Comparison of ENCODE assay signal across 11 cellular contexts in the genomic region with DNA sequence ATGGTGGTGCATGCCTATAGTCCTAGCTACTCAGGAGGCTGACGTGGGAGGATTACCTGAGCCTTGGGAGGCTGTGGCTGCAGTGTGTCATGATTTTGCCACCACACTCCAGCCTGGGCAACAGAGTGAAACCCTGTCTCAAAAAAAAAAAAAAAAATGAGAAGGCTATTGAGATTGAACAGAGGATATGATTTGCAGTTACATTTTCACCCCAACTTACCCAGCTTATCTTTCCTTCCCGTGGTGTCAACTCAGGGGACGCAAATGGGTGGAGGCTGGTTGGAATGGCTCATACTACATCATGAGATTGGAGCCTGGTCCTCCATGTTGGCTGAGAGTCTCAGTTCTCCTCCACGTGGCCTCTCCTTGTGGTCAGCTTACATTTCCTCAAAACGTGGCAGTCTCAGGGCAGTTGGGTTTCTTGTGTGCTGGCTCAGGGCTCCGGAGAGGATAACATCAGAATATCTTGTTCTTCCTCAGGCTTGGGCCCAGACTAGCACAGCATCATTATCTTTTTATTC. TPM values are rescaled to one million over a fixed set of nuclear protein-coding genes. Genes with fewer than 3 reads are reported as not detected.
DNase-seq lines count a peak whose midpoint lies in the region; TF ChIP-seq lines count a peak whose summit lies in the region.
"Had no signal": no experiment of that assay in that cellular context is flagged by ENCODE, and none has a peak within 500 bp of the region (broad histone marks: within the 10 kb centered on the region; RNA-seq: fewer than 3 reads in every experiment).

No MANE protein-coding gene starts in this region.

- no peaks in the 10 kb centered on the region for H3K27me3 Mint-ChIP-seq in activated CD4-positive, alpha-beta T cell treated with anti-CD3 and anti-CD28 coated beads, Interleukin-2, amount 10 ng/mL, durations not matched to agents 24 days and 14 days

- H3K4me3 ChIP-seq in ascending aorta (no peak overlapping the region), lower leg skin (ENCODE audit: low read depth, poor library complexity, severe bottlenecking) (no peak overlapping the region), tibial artery (no peak overlapping the region), suprapubic skin (no peak overlapping the region)
- H3K4me3 ChIP-seq: coronary artery had no signal

- TF ChIP-seq POLR2A in lower leg skin (IDR thresholded peaks at IDR 0.05) (no peak), suprapubic skin (IDR thresholded peaks at IDR 0.05) (no peak)

- H3K27ac Mint-ChIP-seq in activated CD4-positive, alpha-beta T cell treated with anti-CD3 and anti-CD28 coated beads, Interleukin-2, amount 10 ng/mL, durations not matched to agents 24 days and 14 days: peak overlapping the region; percentile 84

- peaks cover 79% of the 10 kb centered on the region for H3K4me1 Mint-ChIP-seq in activated CD4-positive, alpha-beta T cell treated with anti-CD3 and anti-CD28 coated beads, Interleukin-2, amount 10 ng/mL, durations not matched to agents 24 days and 14 days

- peak overlapping the region; percentile 69 to 75 for H3K27ac ChIP-seq in ascending aorta
- H3K27ac ChIP-seq in tibial artery: peak overlapping the region; percentile 33 to 47
- H3K27ac ChIP-seq in suprapubic skin: no peak overlapping the region

- no peak for TF ChIP-seq EP300 in suprapubic skin (IDR thresholded peaks at IDR 0.05)

- H3K4me1 ChIP-seq in ascending aorta: peaks cover 2 to 10% of the 10 kb centered on the region in 2 donors
- peaks cover 0 to 17% (median 9%) of the 10 kb centered on the region in 4 donors for H3K4me1 ChIP-seq in tibial artery
- H3K4me1 ChIP-seq in suprapubic skin: peaks cover 13% of the 10 kb centered on the region

- TF ChIP-seq CTCF in ascending aorta (IDR thresholded peaks at IDR 0.05) (no peak), lower leg skin (IDR thresholded peaks at IDR 0.05) (no peak), tibial artery (IDR thresholded peaks at IDR 0.05) (no peak), suprapubic skin (IDR thresholded peaks at IDR 0.05) (no peak)

- H3K27me3 ChIP-seq in ascending aorta (no peaks in the 10 kb centered on the region), tibial artery (no peaks in the 10 kb centered on the region), suprapubic skin (no peaks in the 10 kb centered on the region)

- peak overlapping the region; percentile 24 for H3K4me3 Mint-ChIP-seq in activated CD4-positive, alpha-beta T cell treated with anti-CD3 and anti-CD28 coated beads, Interleukin-2, amount 10 ng/mL, durations not matched to agents 24 days and 14 days

- WGBS in lower leg skin, 2 donors: 61 to 72% methylated on average over 6 of the region's 6 CpGs
- 69% methylated on average over 6 of the region's 6 CpGs for WGBS in suprapubic skin

- H3K9me3 Mint-ChIP-seq in activated CD4-positive, alpha-beta T cell treated with anti-CD3 and anti-CD28 coated beads, Interleukin-2, amount 10 ng/mL, durations not matched to agents 24 days and 14 days: peaks cover 9% of the 10 kb centered on the region

- H3K36me3 ChIP-seq in ascending aorta (no peaks in the 10 kb centered on the region), tibial artery (no peaks in the 10 kb centered on the region), suprapubic skin (no peaks in the 10 kb centered on the region)

- intact Hi-C loops in activated CD4-positive, alpha-beta T cell treated with anti-CD3 and anti-CD28 coated beads, Interleukin-2, amount 10 ng/mL, durations not matched to agents 24 days and 14 days (cut with micrococcal nuclease): no loop called here
- intact Hi-C loops in ascending aorta (cut with DNase I) (no loop called here), lower leg skin (cut with DNase I; ENCODE audit: low total_unique reads) (no loop called here), tibial artery (cut with DNase I; ENCODE audit: low total_unique reads) (no loop called here)

- no peaks in the 10 kb centered on the region for H3K9me3 ChIP-seq in ascending aorta
- no peaks in the 10 kb centered on the region for H3K9me3 ChIP-seq in tibial artery
- H3K9me3 ChIP-seq in suprapubic skin: no peaks in the 10 kb centered on the region

- H3K36me3 Mint-ChIP-seq in activated CD4-positive, alpha-beta T cell treated with anti-CD3 and anti-CD28 coated beads, Interleukin-2, amount 10 ng/mL, durations not matched to agents 24 days and 14 days (ENCODE audit: low read depth): peaks cover 31% of the 10 kb centered on the region

- DNase-seq in activated CD4-positive, alpha-beta T cell treated with anti-CD3 and anti-CD28 coated beads, Interleukin-2, amount 10 ng/mL, durations not matched to agents 24 days and 14 days: no peak
- no peak for DNase-seq in activated CD4-positive, alpha-beta T cell treated with anti-CD3 and anti-CD28 coated beads, Interleukin-2, amount 50 U/mL, for 1 hour
- DNase-seq in ascending aorta (ENCODE audit: low spot score in 2 of 2) (peak; percentile 25 to 68), lower leg skin (ENCODE audit: low spot score in 2 of 2) (peak; percentile 46 to 84), tibial artery (peak in 1 of 2 donors; percentile 70), HT-29 (ENCODE audit: low spot score) (no peak), suprapubic skin (ENCODE audit: low spot score in 2 of 2) (no peak), NCI-H1417 (lab: John Stamatoyannopoulos, UW) (no peak)
- DNase-seq: NK-92 treated with Interleukin-12 subunit alpha and Interleukin-12 subunit beta, amount 100 ng/mL, for 24 hours; stimulated activated CD4-positive, alpha-beta T cell treated with anti-CD3 and anti-CD28 coated beads, Interleukin-12 subunit alpha, Interleukin-12 subunit beta, amount 100 ng/mL, for 4 hours had no signal

RNA-seq across cellular contexts. Expression of a gene that starts 17.2 kb away (rescaled TPM):
- total RNA-seq in activated CD4-positive, alpha-beta T cell treated with anti-CD3 and anti-CD28 coated beads, Interleukin-2, amount 10 ng/mL, durations not matched to agents 24 days and 14 days: 143 and 149 TPM in 2 replicates
- total RNA-seq in ascending aorta: 6.8 TPM
- 10 to 100 TPM; 17.3 to 29.2 (median 21.1) TPM for total RNA-seq in lower leg skin
- total RNA-seq in HT-29 (2014; rRNA removed; shearing (Covaris generic)): 49.9 and 52.3 TPM in 2 replicates
- 10 to 100 TPM; 23.0 to 32.2 (median 29.3) TPM for total RNA-seq in suprapubic skin

RNA-seq across cellular contexts. Expression of a gene that starts 28.0 kb away (rescaled TPM):
- 345 and 375 TPM in 2 replicates for total RNA-seq in activated CD4-positive, alpha-beta T cell treated with anti-CD3 and anti-CD28 coated beads, Interleukin-2, amount 10 ng/mL, durations not matched to agents 24 days and 14 days
- total RNA-seq in ascending aorta (88.7 TPM), lower leg skin (10 to 100 TPM; 22.3 to 35.0 (median 25.1) TPM), suprapubic skin (10 to 100 TPM; 27.2 to 32.8 (median 30.5) TPM)
- total RNA-seq in HT-29 (2014; rRNA removed; shearing (Covaris generic)): 49.1 and 58.2 TPM in 2 replicates

Comparison
In these comparisons a context has a peak if more than half of its experiments do, and no peak if none do; other contexts are left out.
1. DNase-seq: peak in ascending aorta (2 of 2) and lower leg skin (2 of 2); none in activated CD4-positive, alpha-beta T cell treated with anti-CD3 and anti-CD28 coated beads, Interleukin-2, amount 10 ng/mL, durations not matched to agents 24 days and 14 days (single experiment), activated CD4-positive, alpha-beta T cell treated with anti-CD3 and anti-CD28 coated beads, Interleukin-2, amount 50 U/mL, for 1 hour (single experiment), HT-29 (single experiment), suprapubic skin (0 of 2) and NCI-H1417 (0 of 3).